ENCODE assay signal across 1 cellular context in the genomic region with DNA sequence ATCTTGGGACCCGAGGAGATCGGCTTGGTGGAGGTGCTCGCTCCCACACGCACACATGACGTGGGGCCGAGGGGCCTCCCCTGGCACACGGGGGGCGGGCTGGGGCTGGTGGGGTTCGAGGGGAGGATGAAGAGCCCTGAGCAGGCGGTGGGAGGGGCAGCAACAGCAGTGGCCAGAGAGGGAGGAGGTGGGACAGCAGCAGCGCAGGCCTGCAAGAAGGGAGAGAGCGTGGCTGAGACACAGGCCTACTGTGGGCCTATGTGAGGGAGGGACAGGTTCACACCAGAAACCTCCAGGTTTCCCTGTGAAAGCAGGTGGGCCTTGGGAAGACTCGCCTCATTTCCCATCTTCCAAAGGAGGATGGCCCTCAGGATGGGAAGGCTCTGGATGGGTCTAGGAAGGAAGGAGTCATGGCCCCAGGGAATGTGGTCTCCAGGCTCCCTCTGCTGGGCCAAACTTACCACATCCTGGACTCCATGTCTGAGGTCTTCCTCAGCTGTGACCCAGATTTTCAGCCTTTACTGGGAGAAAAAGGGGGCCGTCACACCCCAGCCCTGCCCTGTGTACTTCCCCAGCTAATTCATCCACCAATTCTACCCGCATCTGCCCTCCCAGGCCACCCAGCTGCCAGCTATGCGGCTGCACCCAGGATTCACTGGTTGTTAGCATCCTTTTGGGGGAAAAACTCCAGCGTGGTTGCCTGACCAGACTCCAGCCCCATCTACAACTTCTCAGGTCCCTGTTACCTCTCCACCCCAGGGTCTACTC.
TF ChIP-seq lines count a peak whose summit lies in the region.

No MANE protein-coding gene starts in this region.

TF ChIP-seq in H1, 55 proteins besides CTCF, POLR2A, EP300 and RAD21:
- peak; percentile 82 for TF ChIP-seq YY1 (IDR thresholded peaks at IDR 0.05; ENCODE audit: low read depth, low read length)
- no peak for TF ChIP-seq CREB1 (IDR thresholded peaks at IDR 0.05)
- TF ChIP-seq TEAD4 (IDR thresholded peaks at IDR 0.05; ENCODE audit: low read depth, low read length), result peak; percentile 55; the same call in 1 of the 2 replicates
